Comparison of ENCODE assay signal across 1 cellular context in the genomic region with DNA sequence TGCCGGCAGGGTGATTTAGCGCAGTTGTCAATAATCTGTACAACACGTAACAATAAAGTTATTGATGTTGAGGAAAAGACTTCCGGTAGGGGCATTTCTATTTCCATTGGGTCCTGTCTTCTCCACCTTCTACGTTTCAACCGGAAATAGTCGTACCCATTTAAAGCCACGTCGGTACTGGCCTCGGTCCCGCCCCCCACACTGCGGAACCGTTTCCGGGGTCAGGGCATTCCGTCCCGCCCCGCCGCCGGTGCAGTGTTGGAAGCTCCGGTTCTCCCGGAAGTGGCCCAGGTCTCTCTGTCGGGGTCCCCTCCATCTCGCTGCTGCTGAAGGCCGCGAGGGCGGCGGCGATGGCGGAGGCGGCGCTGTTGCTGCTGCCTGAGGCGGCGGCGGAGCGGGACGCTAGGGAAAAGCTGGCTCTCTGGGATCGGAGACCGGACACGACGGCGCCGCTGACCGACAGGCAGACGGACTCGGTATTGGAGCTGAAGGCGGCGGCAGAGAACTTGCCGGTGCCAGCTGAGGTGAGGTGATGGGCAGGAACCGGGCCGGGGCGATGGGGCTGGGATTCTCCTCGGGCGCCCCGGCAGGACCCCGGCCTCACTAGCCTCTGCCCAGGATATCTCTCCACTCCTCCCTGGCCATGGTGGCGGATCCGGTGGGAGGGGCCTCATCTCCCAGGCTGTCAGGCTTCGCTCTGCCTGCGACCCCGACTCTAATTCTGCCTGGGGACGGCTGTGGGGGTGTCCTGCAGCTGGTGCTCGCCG.
TF ChIP-seq lines count a peak whose summit lies in the region.

A gene with protein sequence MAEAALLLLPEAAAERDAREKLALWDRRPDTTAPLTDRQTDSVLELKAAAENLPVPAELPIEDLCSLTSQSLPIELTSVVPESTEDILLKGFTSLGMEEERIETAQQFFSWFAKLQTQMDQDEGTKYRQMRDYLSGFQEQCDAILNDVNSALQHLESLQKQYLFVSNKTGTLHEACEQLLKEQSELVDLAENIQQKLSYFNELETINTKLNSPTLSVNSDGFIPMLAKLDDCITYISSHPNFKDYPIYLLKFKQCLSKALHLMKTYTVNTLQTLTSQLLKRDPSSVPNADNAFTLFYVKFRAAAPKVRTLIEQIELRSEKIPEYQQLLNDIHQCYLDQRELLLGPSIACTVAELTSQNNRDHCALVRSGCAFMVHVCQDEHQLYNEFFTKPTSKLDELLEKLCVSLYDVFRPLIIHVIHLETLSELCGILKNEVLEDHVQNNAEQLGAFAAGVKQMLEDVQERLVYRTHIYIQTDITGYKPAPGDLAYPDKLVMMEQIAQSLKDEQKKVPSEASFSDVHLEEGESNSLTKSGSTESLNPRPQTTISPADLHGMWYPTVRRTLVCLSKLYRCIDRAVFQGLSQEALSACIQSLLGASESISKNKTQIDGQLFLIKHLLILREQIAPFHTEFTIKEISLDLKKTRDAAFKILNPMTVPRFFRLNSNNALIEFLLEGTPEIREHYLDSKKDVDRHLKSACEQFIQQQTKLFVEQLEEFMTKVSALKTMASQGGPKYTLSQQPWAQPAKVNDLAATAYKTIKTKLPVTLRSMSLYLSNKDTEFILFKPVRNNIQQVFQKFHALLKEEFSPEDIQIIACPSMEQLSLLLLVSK (plus strand): TSS at position 253 of the 767 bp plus-strand sequence. CDS start 98 bp downstream, at position 351.

TF ChIP-seq in K562, 482 proteins besides CTCF, POLR2A, EP300 and RAD21 (continued from another document and continues in another):
- TF ChIP-seq, protein P1, sequence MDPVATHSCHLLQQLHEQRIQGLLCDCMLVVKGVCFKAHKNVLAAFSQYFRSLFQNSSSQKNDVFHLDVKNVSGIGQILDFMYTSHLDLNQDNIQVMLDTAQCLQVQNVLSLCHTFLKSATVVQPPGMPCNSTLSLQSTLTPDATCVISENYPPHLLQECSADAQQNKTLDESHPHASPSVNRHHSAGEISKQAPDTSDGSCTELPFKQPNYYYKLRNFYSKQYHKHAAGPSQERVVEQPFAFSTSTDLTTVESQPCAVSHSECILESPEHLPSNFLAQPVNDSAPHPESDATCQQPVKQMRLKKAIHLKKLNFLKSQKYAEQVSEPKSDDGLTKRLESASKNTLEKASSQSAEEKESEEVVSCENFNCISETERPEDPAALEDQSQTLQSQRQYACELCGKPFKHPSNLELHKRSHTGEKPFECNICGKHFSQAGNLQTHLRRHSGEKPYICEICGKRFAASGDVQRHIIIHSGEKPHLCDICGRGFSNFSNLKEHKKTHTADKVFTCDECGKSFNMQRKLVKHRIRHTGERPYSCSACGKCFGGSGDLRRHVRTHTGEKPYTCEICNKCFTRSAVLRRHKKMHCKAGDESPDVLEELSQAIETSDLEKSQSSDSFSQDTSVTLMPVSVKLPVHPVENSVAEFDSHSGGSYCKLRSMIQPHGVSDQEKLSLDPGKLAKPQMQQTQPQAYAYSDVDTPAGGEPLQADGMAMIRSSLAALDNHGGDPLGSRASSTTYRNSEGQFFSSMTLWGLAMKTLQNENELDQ (CRISPR knock-in tag; IDR thresholded peaks at IDR 0.05; ENCODE audit: borderline replicate concordance): no peak
- TF ChIP-seq TCFL5 (CRISPR knock-in tag; conservative IDR thresholded peaks at IDR 0.05) (no peak), GATAD2B (IDR thresholded peaks at IDR 0.05; ENCODE audit: borderline replicate concordance) (no peak), ZNF830 (CRISPR knock-in tag; IDR thresholded peaks at IDR 0.05) (no peak), HDAC6 (IDR thresholded peaks at IDR 0.05; ENCODE audit: low read depth, low read length) (no peak), KHSRP (IDR thresholded peaks at IDR 0.05) (no peak), RBM39 (optimal IDR thresholded peaks at IDR 0.05; ENCODE audit: low read depth, low read length) (no peak), MYNN (IDR thresholded peaks at IDR 0.05) (no peak), MYNN (CRISPR knock-in tag; IDR thresholded peaks at IDR 0.05) (no peak), ZNF785 (CRISPR knock-in tag; IDR thresholded peaks at IDR 0.05) (no peak), PHB (CRISPR knock-in tag; IDR thresholded peaks at IDR 0.05) (no peak), HNRNPUL1 (IDR thresholded peaks at IDR 0.05; ENCODE audit: low read length) (no peak), ZNF707 (CRISPR knock-in tag; conservative IDR thresholded peaks at IDR 0.05) (no peak), NUFIP1 (IDR thresholded peaks at IDR 0.05; ENCODE audit: partially characterized antibody) (no peak), ZNF586 (CRISPR knock-in tag; conservative IDR thresholded peaks at IDR 0.05) (no peak), PTBP1 (IDR thresholded peaks at IDR 0.05; ENCODE audit: low read depth, low read length) (no peak), BDP1 (IDR thresholded peaks at IDR 0.05; ENCODE audit: insufficient read depth, insufficient read length) (no peak), NEUROD1 (IDR thresholded peaks at IDR 0.05; ENCODE audit: borderline replicate concordance, low read depth, low read length, partially characterized antibody) (no peak), GTF2E2 (tag; IDR thresholded peaks at IDR 0.05) (0 out of 2 replicates have a peak, but pooled peaks have one; percentile 49), ZNF766 (CRISPR knock-in tag; conservative IDR thresholded peaks at IDR 0.05) (0 out of 2 replicates have a peak, but pooled peaks have one; percentile 41), ETS2 (tag; IDR thresholded peaks at IDR 0.05; ENCODE audit: borderline replicate concordance, poor library complexity, severe bottlenecking) (no peak), LCOR (CRISPR knock-in tag; IDR thresholded peaks at IDR 0.05) (no peak), ZNF143 (CRISPR knock-in tag; IDR thresholded peaks at IDR 0.05) (no peak), CC2D1A (IDR thresholded peaks at IDR 0.05) (no peak), MAFG (tag; conservative IDR thresholded peaks at IDR 0.05) (no peak), SP2 (IDR thresholded peaks at IDR 0.05; ENCODE audit: extremely low read depth, low read depth, low read length, poor library complexity, severe bottlenecking) (peak; percentile 28), ZNF436 (CRISPR knock-in tag; IDR thresholded peaks at IDR 0.05) (no peak), ARID2 (IDR thresholded peaks at IDR 0.05) (no peak), HIVEP1 (CRISPR knock-in tag; IDR thresholded peaks at IDR 0.05) (no peak), PHF8 (IDR thresholded peaks at IDR 0.05; ENCODE audit: borderline replicate concordance, low read length) (peak; percentile 94; the same call in 1 of the 2 replicates), ILF3 (IDR thresholded peaks at IDR 0.05; ENCODE audit: borderline replicate concordance) (no peak), BCOR (IDR thresholded peaks at IDR 0.05) (no peak)
- TF ChIP-seq, protein P2, sequence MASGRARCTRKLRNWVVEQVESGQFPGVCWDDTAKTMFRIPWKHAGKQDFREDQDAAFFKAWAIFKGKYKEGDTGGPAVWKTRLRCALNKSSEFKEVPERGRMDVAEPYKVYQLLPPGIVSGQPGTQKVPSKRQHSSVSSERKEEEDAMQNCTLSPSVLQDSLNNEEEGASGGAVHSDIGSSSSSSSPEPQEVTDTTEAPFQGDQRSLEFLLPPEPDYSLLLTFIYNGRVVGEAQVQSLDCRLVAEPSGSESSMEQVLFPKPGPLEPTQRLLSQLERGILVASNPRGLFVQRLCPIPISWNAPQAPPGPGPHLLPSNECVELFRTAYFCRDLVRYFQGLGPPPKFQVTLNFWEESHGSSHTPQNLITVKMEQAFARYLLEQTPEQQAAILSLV (tag; IDR thresholded peaks at IDR 0.05): no peak
- TF ChIP-seq, protein P3, sequence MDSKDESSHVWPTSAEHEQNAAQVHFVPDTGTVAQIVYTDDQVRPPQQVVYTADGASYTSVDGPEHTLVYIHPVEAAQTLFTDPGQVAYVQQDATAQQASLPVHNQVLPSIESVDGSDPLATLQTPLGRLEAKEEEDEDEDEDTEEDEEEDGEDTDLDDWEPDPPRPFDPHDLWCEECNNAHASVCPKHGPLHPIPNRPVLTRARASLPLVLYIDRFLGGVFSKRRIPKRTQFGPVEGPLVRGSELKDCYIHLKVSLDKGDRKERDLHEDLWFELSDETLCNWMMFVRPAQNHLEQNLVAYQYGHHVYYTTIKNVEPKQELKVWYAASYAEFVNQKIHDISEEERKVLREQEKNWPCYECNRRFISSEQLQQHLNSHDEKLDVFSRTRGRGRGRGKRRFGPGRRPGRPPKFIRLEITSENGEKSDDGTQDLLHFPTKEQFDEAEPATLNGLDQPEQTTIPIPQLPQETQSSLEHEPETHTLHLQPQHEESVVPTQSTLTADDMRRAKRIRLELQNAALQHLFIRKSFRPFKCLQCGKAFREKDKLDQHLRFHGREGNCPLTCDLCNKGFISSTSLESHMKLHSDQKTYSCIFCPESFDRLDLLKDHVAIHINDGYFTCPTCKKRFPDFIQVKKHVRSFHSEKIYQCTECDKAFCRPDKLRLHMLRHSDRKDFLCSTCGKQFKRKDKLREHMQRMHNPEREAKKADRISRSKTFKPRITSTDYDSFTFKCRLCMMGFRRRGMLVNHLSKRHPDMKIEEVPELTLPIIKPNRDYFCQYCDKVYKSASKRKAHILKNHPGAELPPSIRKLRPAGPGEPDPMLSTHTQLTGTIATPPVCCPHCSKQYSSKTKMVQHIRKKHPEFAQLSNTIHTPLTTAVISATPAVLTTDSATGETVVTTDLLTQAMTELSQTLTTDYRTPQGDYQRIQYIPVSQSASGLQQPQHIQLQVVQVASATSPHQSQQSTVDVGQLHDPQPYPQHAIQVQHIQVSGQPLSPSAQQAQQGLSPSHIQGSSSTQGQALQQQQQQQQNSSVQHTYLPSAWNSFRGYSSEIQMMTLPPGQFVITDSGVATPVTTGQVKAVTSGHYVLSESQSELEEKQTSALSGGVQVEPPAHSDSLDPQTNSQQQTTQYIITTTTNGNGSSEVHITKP (IDR thresholded peaks at IDR 0.05; ENCODE audit: partially characterized antibody): no peak
- TF ChIP-seq, protein P4, sequence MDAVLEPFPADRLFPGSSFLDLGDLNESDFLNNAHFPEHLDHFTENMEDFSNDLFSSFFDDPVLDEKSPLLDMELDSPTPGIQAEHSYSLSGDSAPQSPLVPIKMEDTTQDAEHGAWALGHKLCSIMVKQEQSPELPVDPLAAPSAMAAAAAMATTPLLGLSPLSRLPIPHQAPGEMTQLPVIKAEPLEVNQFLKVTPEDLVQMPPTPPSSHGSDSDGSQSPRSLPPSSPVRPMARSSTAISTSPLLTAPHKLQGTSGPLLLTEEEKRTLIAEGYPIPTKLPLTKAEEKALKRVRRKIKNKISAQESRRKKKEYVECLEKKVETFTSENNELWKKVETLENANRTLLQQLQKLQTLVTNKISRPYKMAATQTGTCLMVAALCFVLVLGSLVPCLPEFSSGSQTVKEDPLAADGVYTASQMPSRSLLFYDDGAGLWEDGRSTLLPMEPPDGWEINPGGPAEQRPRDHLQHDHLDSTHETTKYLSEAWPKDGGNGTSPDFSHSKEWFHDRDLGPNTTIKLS (IDR thresholded peaks at IDR 0.05; ENCODE audit: borderline replicate concordance, low read depth): peak; percentile 100
- TF ChIP-seq, protein P5, sequence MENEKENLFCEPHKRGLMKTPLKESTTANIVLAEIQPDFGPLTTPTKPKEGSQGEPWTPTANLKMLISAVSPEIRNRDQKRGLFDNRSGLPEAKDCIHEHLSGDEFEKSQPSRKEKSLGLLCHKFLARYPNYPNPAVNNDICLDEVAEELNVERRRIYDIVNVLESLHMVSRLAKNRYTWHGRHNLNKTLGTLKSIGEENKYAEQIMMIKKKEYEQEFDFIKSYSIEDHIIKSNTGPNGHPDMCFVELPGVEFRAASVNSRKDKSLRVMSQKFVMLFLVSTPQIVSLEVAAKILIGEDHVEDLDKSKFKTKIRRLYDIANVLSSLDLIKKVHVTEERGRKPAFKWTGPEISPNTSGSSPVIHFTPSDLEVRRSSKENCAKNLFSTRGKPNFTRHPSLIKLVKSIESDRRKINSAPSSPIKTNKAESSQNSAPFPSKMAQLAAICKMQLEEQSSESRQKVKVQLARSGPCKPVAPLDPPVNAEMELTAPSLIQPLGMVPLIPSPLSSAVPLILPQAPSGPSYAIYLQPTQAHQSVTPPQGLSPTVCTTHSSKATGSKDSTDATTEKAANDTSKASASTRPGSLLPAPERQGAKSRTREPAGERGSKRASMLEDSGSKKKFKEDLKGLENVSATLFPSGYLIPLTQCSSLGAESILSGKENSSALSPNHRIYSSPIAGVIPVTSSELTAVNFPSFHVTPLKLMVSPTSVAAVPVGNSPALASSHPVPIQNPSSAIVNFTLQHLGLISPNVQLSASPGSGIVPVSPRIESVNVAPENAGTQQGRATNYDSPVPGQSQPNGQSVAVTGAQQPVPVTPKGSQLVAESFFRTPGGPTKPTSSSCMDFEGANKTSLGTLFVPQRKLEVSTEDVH (IDR thresholded peaks at IDR 0.05; ENCODE audit: low read depth, partially characterized antibody): peak; percentile 90
- TF ChIP-seq, protein P6, sequence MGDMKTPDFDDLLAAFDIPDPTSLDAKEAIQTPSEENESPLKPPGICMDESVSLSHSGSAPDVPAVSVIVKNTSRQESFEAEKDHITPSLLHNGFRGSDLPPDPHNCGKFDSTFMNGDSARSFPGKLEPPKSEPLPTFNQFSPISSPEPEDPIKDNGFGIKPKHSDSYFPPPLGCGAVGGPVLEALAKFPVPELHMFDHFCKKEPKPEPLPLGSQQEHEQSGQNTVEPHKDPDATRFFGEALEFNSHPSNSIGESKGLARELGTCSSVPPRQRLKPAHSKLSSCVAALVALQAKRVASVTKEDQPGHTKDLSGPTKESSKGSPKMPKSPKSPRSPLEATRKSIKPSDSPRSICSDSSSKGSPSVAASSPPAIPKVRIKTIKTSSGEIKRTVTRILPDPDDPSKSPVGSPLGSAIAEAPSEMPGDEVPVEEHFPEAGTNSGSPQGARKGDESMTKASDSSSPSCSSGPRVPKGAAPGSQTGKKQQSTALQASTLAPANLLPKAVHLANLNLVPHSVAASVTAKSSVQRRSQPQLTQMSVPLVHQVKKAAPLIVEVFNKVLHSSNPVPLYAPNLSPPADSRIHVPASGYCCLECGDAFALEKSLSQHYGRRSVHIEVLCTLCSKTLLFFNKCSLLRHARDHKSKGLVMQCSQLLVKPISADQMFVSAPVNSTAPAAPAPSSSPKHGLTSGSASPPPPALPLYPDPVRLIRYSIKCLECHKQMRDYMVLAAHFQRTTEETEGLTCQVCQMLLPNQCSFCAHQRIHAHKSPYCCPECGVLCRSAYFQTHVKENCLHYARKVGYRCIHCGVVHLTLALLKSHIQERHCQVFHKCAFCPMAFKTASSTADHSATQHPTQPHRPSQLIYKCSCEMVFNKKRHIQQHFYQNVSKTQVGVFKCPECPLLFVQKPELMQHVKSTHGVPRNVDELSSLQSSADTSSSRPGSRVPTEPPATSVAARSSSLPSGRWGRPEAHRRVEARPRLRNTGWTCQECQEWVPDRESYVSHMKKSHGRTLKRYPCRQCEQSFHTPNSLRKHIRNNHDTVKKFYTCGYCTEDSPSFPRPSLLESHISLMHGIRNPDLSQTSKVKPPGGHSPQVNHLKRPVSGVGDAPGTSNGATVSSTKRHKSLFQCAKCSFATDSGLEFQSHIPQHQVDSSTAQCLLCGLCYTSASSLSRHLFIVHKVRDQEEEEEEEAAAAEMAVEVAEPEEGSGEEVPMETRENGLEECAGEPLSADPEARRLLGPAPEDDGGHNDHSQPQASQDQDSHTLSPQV (IDR thresholded peaks at IDR 0.05): 0 out of 2 replicates have a peak, but pooled peaks have one; percentile 3
